Comparison of ENCODE assay signal across 13 cellular contexts in genomic region chr1:1038694-1039093, GRCh38. TPM values are rescaled to one million over a fixed set of nuclear protein-coding genes. Genes with fewer than 3 reads are reported as not detected.
DNase-seq lines count a peak whose midpoint lies in the region; ATAC-seq and TF ChIP-seq lines count a peak whose summit lies in the region.
"Had no signal": no experiment of that assay in that cellular context is flagged by ENCODE, and none has a peak within 500 bp of the region (broad histone marks: within the 10 kb centered on the region; RNA-seq: fewer than 3 reads in every experiment).

No MANE protein-coding gene starts in this region.

- H4K8ac ChIP-seq in mesenchymal stem cell (ENCODE audit: low read length), result no peak overlapping the region

- peaks cover 2% of the 10 kb centered on the region for H3K27me3 Mint-ChIP-seq in activated CD8-positive, alpha-beta T cell treated with anti-CD3 and anti-CD28 coated beads, Interleukin-2, amount 10 ng/mL, durations not matched to agents 7 days and 5 days (ENCODE audit: low read depth)
- peaks cover 18% of the 10 kb centered on the region for H3K27me3 Mint-ChIP-seq in neural progenitor cell (ENCODE audit: insufficient read depth, low read depth)

- H3K36me3 Mint-ChIP-seq in activated CD8-positive, alpha-beta T cell treated with anti-CD3 and anti-CD28 coated beads, Interleukin-2, amount 10 ng/mL, durations not matched to agents 7 days and 5 days (ENCODE audit: low read depth), result peaks cover 5% of the 10 kb centered on the region
- peaks cover 9% of the 10 kb centered on the region for H3K36me3 Mint-ChIP-seq in neural progenitor cell

- no peak for TF ChIP-seq CTCF in neural progenitor cell (IDR thresholded peaks at IDR 0.05)

- H3K4me1 Mint-ChIP-seq in activated CD8-positive, alpha-beta T cell treated with anti-CD3 and anti-CD28 coated beads, Interleukin-2, amount 10 ng/mL, durations not matched to agents 7 days and 5 days (ENCODE audit: low read depth), result peaks cover 27% of the 10 kb centered on the region
- peaks cover 5% of the 10 kb centered on the region for H3K4me1 Mint-ChIP-seq in neural progenitor cell

- H3F3A ChIP-seq in neural progenitor cell (ENCODE audit: low read depth), result peaks cover 18% of the 10 kb centered on the region

- DNase-seq in AML-193 (lab: John Stamatoyannopoulos, UW), result peak; percentile 60 to 74
- DNase-seq in activated CD8-positive, alpha-beta T cell treated with anti-CD3 and anti-CD28 coated beads, Interleukin-2, amount 10 ng/mL, durations not matched to agents 7 days and 5 days, result no peak
- no peak for DNase-seq in NCI-H526 treated with DMSO at 0.1 percent for 48 hours (lab: John Stamatoyannopoulos, UW)
- no peak for DNase-seq in neural progenitor cell (ENCODE audit: low spot score)
- DNase-seq in mesenchymal stem cell, result no peak
- DNase-seq in RKO (ENCODE audit: low spot score), result no peak
- DNase-seq: activated gamma-delta T cell, endodermal cell, NCI-H345 had no signal

- no peak overlapping the region for H3K9ac ChIP-seq in neural progenitor cell
- no peak overlapping the region for H3K9ac ChIP-seq in mesenchymal stem cell (ENCODE audit: low read length)

- POLR2A ChIA-PET in activated CD8-positive, alpha-beta T cell treated with anti-CD3 and anti-CD28 coated beads, Interleukin-2, amount 10 ng/mL, durations not matched to agents 7 days and 5 days (lab: Charles Lee), result interaction anchor here (1.7 to 3.4 kb wide), 4 partner anchors 19 to 25 kb away, joined by 4 to 26 read pairs (median 16); partner anchors contain the start of genes AGRN and ISG15

- H3K36me3 ChIP-seq in neural progenitor cell (no peaks in the 10 kb centered on the region), mesenchymal stem cell (ENCODE audit: control insufficient read depth in 1 of 2, insufficient read depth in 2 of 2, low read depth in 1 of 2, low read length in 2 of 2) (peaks cover 0 to 88% of the 10 kb centered on the region in 2 experiments)

- CTCF ChIA-PET in activated CD8-positive, alpha-beta T cell treated with anti-CD3 and anti-CD28 coated beads, Interleukin-2, amount 10 ng/mL, durations not matched to agents 7 days and 5 days (lab: Charles Lee), result interaction anchor here (1.9 to 4.2 kb wide), 4 partner anchors 20 to 37 kb away, joined by 7 to 27 read pairs (median 13); no protein-coding TSS in a partner anchor

- H3K18ac ChIP-seq in mesenchymal stem cell (ENCODE audit: low read depth in 1 of 2, low read length in 2 of 2), result no peak overlapping the region

- peaks cover 92% of the 10 kb centered on the region for H4K20me1 ChIP-seq in neural progenitor cell (ENCODE audit: low read depth)

- peak; percentile 35 for ATAC-seq in GM18907 (IDR thresholded peaks at IDR 0.05; ENCODE audit: unreplicated experiment)
- peak; percentile 46 for ATAC-seq in HG03159 (IDR thresholded peaks at IDR 0.05; ENCODE audit: unreplicated experiment)
- ATAC-seq in activated CD8-positive, alpha-beta T cell treated with anti-CD3 and anti-CD28 coated beads, Interleukin-2, amount 10 ng/mL, durations not matched to agents 7 days and 5 days, result no peak

- H3K79me1 ChIP-seq in mesenchymal stem cell (replicated peaks; ENCODE audit: low read length, poor library complexity, severe bottlenecking), result peaks cover 58% of the 10 kb centered on the region

- H2BK5ac ChIP-seq in mesenchymal stem cell (ENCODE audit: low read depth, low read length, poor library complexity, severe bottlenecking), result no peak overlapping the region

- H3K4me3 Mint-ChIP-seq in activated CD8-positive, alpha-beta T cell treated with anti-CD3 and anti-CD28 coated beads, Interleukin-2, amount 10 ng/mL, durations not matched to agents 7 days and 5 days, result no peak overlapping the region
- H3K4me3 Mint-ChIP-seq in neural progenitor cell, result no peak overlapping the region
- H3K4me3 Mint-ChIP-seq: endodermal cell; T-helper 1 cell treated with Interleukin-12 subunit alpha and Interleukin-12 subunit beta and Interleukin-4 antibody, amounts not matched to agents 30 μg/mL and 1 μg/mL, for 36 hours had no signal

- no peak overlapping the region for H3K4me3 ChIP-seq in neural progenitor cell
- H3K4me3 ChIP-seq in mesenchymal stem cell (ENCODE audit: insufficient read depth in 1 of 2, low read depth in 1 of 2, low read length in 2 of 2), result no peak overlapping the region
- H3K4me3 ChIP-seq: HAP-1 had no signal

- H3K9me3 ChIP-seq in neural progenitor cell (ENCODE audit: low read depth), result no peaks in the 10 kb centered on the region
- H3K9me3 ChIP-seq in mesenchymal stem cell (ENCODE audit: control insufficient read depth, low read length), result no peaks in the 10 kb centered on the region
- H3K9me3 ChIP-seq: HAP-1 had no signal

- peaks cover 8% of the 10 kb centered on the region for H3K79me2 ChIP-seq in neural progenitor cell (ENCODE audit: low read depth)

- H3K4me2 ChIP-seq in neural progenitor cell (no peak overlapping the region), mesenchymal stem cell (ENCODE audit: low read length, poor library complexity, severe bottlenecking) (no peak overlapping the region)

- H2AFZ ChIP-seq in neural progenitor cell (replicated peaks) (no peak overlapping the region), mesenchymal stem cell (ENCODE audit: low read depth, low read length) (no peak overlapping the region)

- no peak overlapping the region for H4K91ac ChIP-seq in mesenchymal stem cell (ENCODE audit: low read length)

- H3K14ac ChIP-seq in mesenchymal stem cell (ENCODE audit: low read length in 2 of 2), result no peak overlapping the region

- H3K27ac ChIP-seq in neural progenitor cell (no peak overlapping the region), mesenchymal stem cell (ENCODE audit: low read length, poor library complexity, severe bottlenecking) (no peak overlapping the region)

- peaks cover 22% of the 10 kb centered on the region for H3K4me1 ChIP-seq in neural progenitor cell
- peaks cover 45% of the 10 kb centered on the region for H3K4me1 ChIP-seq in mesenchymal stem cell (ENCODE audit: control insufficient read depth, insufficient read depth, low read depth, low read length)

- no peak overlapping the region for H3K4ac ChIP-seq in mesenchymal stem cell (ENCODE audit: low read depth in 1 of 2, low read length in 2 of 2)

- WGBS in mesenchymal stem cell, result 97% methylated on average over 6 of the region's 6 CpGs

- H2BK15ac ChIP-seq in mesenchymal stem cell (ENCODE audit: low read depth, poor library complexity, severe bottlenecking), result no peak overlapping the region

- peak overlapping the region; percentile 52 for H3K27ac Mint-ChIP-seq in activated CD8-positive, alpha-beta T cell treated with anti-CD3 and anti-CD28 coated beads, Interleukin-2, amount 10 ng/mL, durations not matched to agents 7 days and 5 days
- no peak overlapping the region for H3K27ac Mint-ChIP-seq in neural progenitor cell
- H3K27ac Mint-ChIP-seq: endodermal cell; T-helper 1 cell treated with Interleukin-12 subunit alpha and Interleukin-12 subunit beta and Interleukin-4 antibody, amounts not matched to agents 30 μg/mL and 1 μg/mL, for 36 hours had no signal

- H2AK5ac ChIP-seq in mesenchymal stem cell (ENCODE audit: low read length, severe bottlenecking), result no peak overlapping the region

- no peak overlapping the region for H3K23ac ChIP-seq in mesenchymal stem cell (ENCODE audit: low read length in 2 of 2)

- no peak overlapping the region for H2BK12ac ChIP-seq in mesenchymal stem cell (ENCODE audit: low read length in 2 of 2)

- H2BK120ac ChIP-seq in mesenchymal stem cell (ENCODE audit: low read depth, low read length), result no peak overlapping the region

- H3K27me3 ChIP-seq in neural progenitor cell, result peaks cover 41% of the 10 kb centered on the region
- H3K27me3 ChIP-seq in mesenchymal stem cell (ENCODE audit: control insufficient read depth in 1 of 2, insufficient read depth in 1 of 2, low read length in 2 of 2), result peaks cover 0 to 56% of the 10 kb centered on the region in 2 experiments

- no peaks in the 10 kb centered on the region for H3K9me3 Mint-ChIP-seq in activated CD8-positive, alpha-beta T cell treated with anti-CD3 and anti-CD28 coated beads, Interleukin-2, amount 10 ng/mL, durations not matched to agents 7 days and 5 days (ENCODE audit: insufficient read depth)
- no peaks in the 10 kb centered on the region for H3K9me3 Mint-ChIP-seq in neural progenitor cell
- H3K9me3 Mint-ChIP-seq: endodermal cell; T-helper 1 cell treated with Interleukin-12 subunit alpha and Interleukin-12 subunit beta and Interleukin-4 antibody, amounts not matched to agents 30 μg/mL and 1 μg/mL, for 36 hours had no signal

RNA-seq across cellular contexts. Expression of gene AGRN, which starts 18.8 kb away (rescaled TPM):
- total RNA-seq in activated CD8-positive, alpha-beta T cell treated with anti-CD3 and anti-CD28 coated beads, Interleukin-2, amount 10 ng/mL, durations not matched to agents 7 days and 5 days, result 10 to 100 TPM; 12.4 to 14.6 TPM
- 34.1 and 142 TPM in 2 replicates for total RNA-seq in neural progenitor cell (ENCODE audit: low replicate concordance)
- 64.9 TPM for polyA plus RNA-seq in mesenchymal stem cell (2013, experiment 1 of 2)
- polyA plus RNA-seq in mesenchymal stem cell (2013, experiment 2 of 2), result 62.3 TPM

RNA-seq across cellular contexts. Expression of gene ISG15, which starts 25.4 kb away (rescaled TPM):
- 100 to 1,000 TPM; 385 to 413 TPM for total RNA-seq in activated CD8-positive, alpha-beta T cell treated with anti-CD3 and anti-CD28 coated beads, Interleukin-2, amount 10 ng/mL, durations not matched to agents 7 days and 5 days
- total RNA-seq in neural progenitor cell (ENCODE audit: low replicate concordance), result 22.4 and 33.6 TPM in 2 replicates
- 70.3 TPM for polyA plus RNA-seq in mesenchymal stem cell (2013, experiment 1 of 2)
- 75.0 TPM for polyA plus RNA-seq in mesenchymal stem cell (2013, experiment 2 of 2)

RNA-seq across cellular contexts. Expression of gene RNF223, which starts 35.4 kb away (rescaled TPM):
- total RNA-seq in activated CD8-positive, alpha-beta T cell treated with anti-CD3 and anti-CD28 coated beads, Interleukin-2, amount 10 ng/mL, durations not matched to agents 7 days and 5 days, result not detected
- total RNA-seq in neural progenitor cell (ENCODE audit: low replicate concordance), result not detected in 2 replicates
- not detected for polyA plus RNA-seq in mesenchymal stem cell (2013, experiment 1 of 2)
- polyA plus RNA-seq in mesenchymal stem cell (2013, experiment 2 of 2), result not detected
- total RNA-seq: endodermal cell had no signal

RNA-seq across cellular contexts. Expression of gene HES4, which starts 38.8 kb away (rescaled TPM):
- under 1 TPM; 0.45 to 0.50 TPM for total RNA-seq in activated CD8-positive, alpha-beta T cell treated with anti-CD3 and anti-CD28 coated beads, Interleukin-2, amount 10 ng/mL, durations not matched to agents 7 days and 5 days
- 7.6 and 35.7 TPM in 2 replicates for total RNA-seq in neural progenitor cell (ENCODE audit: low replicate concordance)
- 28.5 TPM for polyA plus RNA-seq in mesenchymal stem cell (2013, experiment 1 of 2)
- 25.8 TPM for polyA plus RNA-seq in mesenchymal stem cell (2013, experiment 2 of 2)

RNA-seq across cellular contexts. Expression of gene PERM1, which starts 56.8 kb away (rescaled TPM):
- not detected for total RNA-seq in activated CD8-positive, alpha-beta T cell treated with anti-CD3 and anti-CD28 coated beads, Interleukin-2, amount 10 ng/mL, durations not matched to agents 7 days and 5 days
- not detected in 2 replicates for total RNA-seq in neural progenitor cell (ENCODE audit: low replicate concordance)
- not detected for polyA plus RNA-seq in mesenchymal stem cell (2013, experiment 1 of 2)
- not detected for polyA plus RNA-seq in mesenchymal stem cell (2013, experiment 2 of 2)
- total RNA-seq: endodermal cell had no signal

Comparison
In these comparisons a context has a peak if more than half of its experiments do, and no peak if none do; other contexts are left out.
1. DNase-seq: peak in AML-193 (2 of 2); none in activated CD8-positive, alpha-beta T cell treated with anti-CD3 and anti-CD28 coated beads, Interleukin-2, amount 10 ng/mL, durations not matched to agents 7 days and 5 days (single experiment), NCI-H526 treated with DMSO at 0.1 percent for 48 hours (single experiment), neural progenitor cell (single experiment), mesenchymal stem cell (single experiment) and RKO (single experiment).
2. RNA of gene ISG15, which starts 25.4 kb away (total RNA-seq): 385 to 413 TPM in activated CD8-positive, alpha-beta T cell treated with anti-CD3 and anti-CD28 coated beads, Interleukin-2, amount 10 ng/mL, durations not matched to agents 7 days and 5 days; 22.4 to 33.6 TPM in neural progenitor cell; every median in the first group is over 10 times any median in the second.